ENCODE assay signal across 21 cellular contexts in the genomic region with DNA sequence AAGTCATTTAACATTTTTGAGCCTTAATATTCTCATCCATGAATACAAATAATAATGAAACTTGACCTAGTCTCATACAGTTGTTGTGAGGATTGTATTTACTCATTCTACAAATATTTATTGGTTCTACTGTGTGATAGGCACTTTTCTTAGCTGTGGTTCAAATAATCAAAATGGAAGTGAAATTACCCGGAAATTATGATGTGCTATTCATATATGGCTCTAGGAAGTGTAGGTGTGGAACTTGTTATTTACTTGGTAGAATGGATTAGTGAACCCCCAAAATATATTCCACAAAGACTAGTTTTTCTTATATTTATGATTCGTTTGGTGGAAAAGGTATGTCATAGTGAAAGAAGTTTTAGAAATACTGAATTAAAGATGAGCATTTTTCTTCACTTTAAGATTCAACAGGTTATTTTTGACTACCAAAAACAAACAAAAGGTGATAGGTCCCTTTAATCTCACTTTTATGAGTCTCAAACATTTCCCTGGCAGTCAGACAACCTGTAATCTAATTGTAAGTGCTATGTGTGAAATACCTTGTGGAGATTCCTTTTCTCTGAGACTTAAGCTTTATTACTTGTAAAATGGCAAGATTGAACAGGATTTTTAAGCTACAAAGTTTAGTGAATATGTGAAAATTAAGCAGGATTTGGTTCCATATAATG.
DNase-seq lines count a peak whose midpoint lies in the region; ATAC-seq lines count a peak whose summit lies in the region.
"Had no signal": no experiment of that assay in that cellular context is flagged by ENCODE, and none has a peak within 500 bp of the region (broad histone marks: within the 10 kb centered on the region; RNA-seq: fewer than 3 reads in every experiment).

No MANE protein-coding gene starts in this region.

- peaks cover 42% of the 10 kb centered on the region for H3K4me1 Mint-ChIP-seq in activated naive CD4-positive, alpha-beta T cell treated with anti-CD3 and anti-CD28 coated beads for 36 hours (ENCODE audit: low read depth)
- peaks cover 50% of the 10 kb centered on the region for H3K4me1 Mint-ChIP-seq in activated T-helper 1 cell treated with anti-CD3 and anti-CD28 coated beads, Interleukin-12 subunit alpha, Interleukin-12 subunit beta, Interleukin-2, Interleukin-4 antibody, amounts not matched to agents 30 ng/mL and 10 ng/mL and 1 ng/mL, durations not matched to agents 14 hours and 24 hours and 36 hours (ENCODE audit: low read depth)
- H3K4me1 Mint-ChIP-seq in stimulated activated naive CD8-positive, alpha-beta T cell treated with anti-CD3 and anti-CD28 coated beads, Interleukin-15, amount 100 ng/mL, for 72 hours, result peaks cover 37% of the 10 kb centered on the region

- no peaks in the 10 kb centered on the region for H3K9me3 Mint-ChIP-seq in activated naive CD4-positive, alpha-beta T cell treated with anti-CD3 and anti-CD28 coated beads for 36 hours
- peaks cover 9% of the 10 kb centered on the region for H3K9me3 Mint-ChIP-seq in activated T-helper 1 cell treated with anti-CD3 and anti-CD28 coated beads, Interleukin-12 subunit alpha, Interleukin-12 subunit beta, Interleukin-2, Interleukin-4 antibody, amounts not matched to agents 30 ng/mL and 10 ng/mL and 1 ng/mL, durations not matched to agents 14 hours and 24 hours and 36 hours
- peaks cover 0 to 5% of the 10 kb centered on the region in 2 donors for H3K9me3 Mint-ChIP-seq in stimulated activated naive CD8-positive, alpha-beta T cell treated with anti-CD3 and anti-CD28 coated beads, Interleukin-15, amount 100 ng/mL, for 72 hours

- H3K36me3 Mint-ChIP-seq in activated naive CD4-positive, alpha-beta T cell treated with anti-CD3 and anti-CD28 coated beads for 36 hours (ENCODE audit: low read depth), result peaks cover 25% of the 10 kb centered on the region
- peaks cover 25% of the 10 kb centered on the region for H3K36me3 Mint-ChIP-seq in activated T-helper 1 cell treated with anti-CD3 and anti-CD28 coated beads, Interleukin-12 subunit alpha, Interleukin-12 subunit beta, Interleukin-2, Interleukin-4 antibody, amounts not matched to agents 30 ng/mL and 10 ng/mL and 1 ng/mL, durations not matched to agents 14 hours and 24 hours and 36 hours (ENCODE audit: low read depth)

- CTCF ChIA-PET in activated naive CD4-positive, alpha-beta T cell treated with anti-CD3 and anti-CD28 coated beads for 36 hours (lab: Charles Lee), result interaction anchor here (0.5 to 1.4 kb wide), 2 partner anchors 8 to 567 kb away, joined by 3 read pairs; no protein-coding TSS in a partner anchor

- H3K27ac Mint-ChIP-seq in activated naive CD4-positive, alpha-beta T cell treated with anti-CD3 and anti-CD28 coated beads for 36 hours, result peak overlapping the region; percentile 79
- H3K27ac Mint-ChIP-seq in activated T-helper 1 cell treated with anti-CD3 and anti-CD28 coated beads, Interleukin-12 subunit alpha, Interleukin-12 subunit beta, Interleukin-2, Interleukin-4 antibody, amounts not matched to agents 30 ng/mL and 10 ng/mL and 1 ng/mL, durations not matched to agents 14 hours and 24 hours and 36 hours, result peak overlapping the region; percentile 90
- peak overlapping the region; percentile 42 to 93 for H3K27ac Mint-ChIP-seq in stimulated activated naive CD8-positive, alpha-beta T cell treated with anti-CD3 and anti-CD28 coated beads, Interleukin-15, amount 100 ng/mL, for 72 hours

- H3K27me3 Mint-ChIP-seq in activated naive CD4-positive, alpha-beta T cell treated with anti-CD3 and anti-CD28 coated beads for 36 hours (ENCODE audit: low read depth), result no peaks in the 10 kb centered on the region
- no peaks in the 10 kb centered on the region for H3K27me3 Mint-ChIP-seq in activated T-helper 1 cell treated with anti-CD3 and anti-CD28 coated beads, Interleukin-12 subunit alpha, Interleukin-12 subunit beta, Interleukin-2, Interleukin-4 antibody, amounts not matched to agents 30 ng/mL and 10 ng/mL and 1 ng/mL, durations not matched to agents 14 hours and 24 hours and 36 hours (ENCODE audit: insufficient read depth)
- no peaks in the 10 kb centered on the region for H3K27me3 Mint-ChIP-seq in stimulated activated naive CD8-positive, alpha-beta T cell treated with anti-CD3 and anti-CD28 coated beads, Interleukin-15, amount 100 ng/mL, for 72 hours
- H3K27me3 Mint-ChIP-seq: naive B cell had no signal

- no peak overlapping the region for H3K4me3 Mint-ChIP-seq in activated naive CD4-positive, alpha-beta T cell treated with anti-CD3 and anti-CD28 coated beads for 36 hours
- H3K4me3 Mint-ChIP-seq in activated T-helper 1 cell treated with anti-CD3 and anti-CD28 coated beads, Interleukin-12 subunit alpha, Interleukin-12 subunit beta, Interleukin-2, Interleukin-4 antibody, amounts not matched to agents 30 ng/mL and 10 ng/mL and 1 ng/mL, durations not matched to agents 14 hours and 24 hours and 36 hours, result peak overlapping the region; percentile 5
- H3K4me3 Mint-ChIP-seq in stimulated activated naive CD8-positive, alpha-beta T cell treated with anti-CD3 and anti-CD28 coated beads, Interleukin-15, amount 100 ng/mL, for 72 hours, result peak overlapping the region; percentile 3 to 54
- H3K4me3 Mint-ChIP-seq: naive B cell had no signal

- no peak for DNase-seq in activated naive CD4-positive, alpha-beta T cell treated with anti-CD3 and anti-CD28 coated beads for 36 hours
- DNase-seq in activated naive CD4-positive, alpha-beta T cell treated with Interleukin-2 at 50 U/mL for 16 hours, result no peak
- DNase-seq in activated T-helper 1 cell treated with anti-CD3 and anti-CD28 coated beads, Interleukin-12 subunit alpha, Interleukin-12 subunit beta, Interleukin-2, Interleukin-4 antibody, amounts not matched to agents 30 ng/mL and 10 ng/mL and 1 ng/mL, durations not matched to agents 14 hours and 24 hours and 36 hours (ENCODE audit: low spot score), result no peak
- DNase-seq in left colon, result no peak
- DNase-seq in stimulated activated naive CD8-positive, alpha-beta T cell treated with anti-CD3 and anti-CD28 coated beads, Interleukin-15, amount 100 ng/mL, for 72 hours, result no peak
- DNase-seq in A172 (ENCODE audit: low spot score), result no peak
- no peak for DNase-seq in DMS53 (lab: John Stamatoyannopoulos, UW)
- DNase-seq: activated CD4-positive, alpha-beta T cell treated with anti-CD3 and anti-CD28 coated beads, Interleukin-2, amount 50 U/mL, for 48 hours; brain microvascular endothelial cell; C1 segment of cervical spinal cord; Calu3; effector memory CD4-positive, alpha-beta T cell; foreskin keratinocyte; mesenchymal stem cell; naive B cell; NCI-H2081; NCI-H226; NCI-H82; SK-N-SH had no signal

- peak; percentile 72 for ATAC-seq in left colon
- ATAC-seq in stimulated activated naive CD8-positive, alpha-beta T cell treated with anti-CD3 and anti-CD28 coated beads, Interleukin-15, amount 100 ng/mL, for 72 hours, result peak; percentile 90
- no peak for ATAC-seq in HG02870 (IDR thresholded peaks at IDR 0.05; ENCODE audit: unreplicated experiment)
- ATAC-seq: esophagus mucosa, foreskin keratinocyte had no signal

- intact Hi-C loops in activated naive CD4-positive, alpha-beta T cell treated with anti-CD3 and anti-CD28 coated beads for 36 hours (cut with micrococcal nuclease), result loop anchor here (1.0 kb wide), 6 partner anchors 14 to 432 kb away; no protein-coding TSS in a partner anchor
- intact Hi-C loops in activated T-helper 1 cell treated with anti-CD3 and anti-CD28 coated beads, Interleukin-12 subunit alpha, Interleukin-12 subunit beta, Interleukin-2, Interleukin-4 antibody, amounts not matched to agents 30 ng/mL and 10 ng/mL and 1 ng/mL, durations not matched to agents 14 hours and 24 hours and 36 hours (cut with micrococcal nuclease), result loop anchor here (1.0 to 5.0 kb wide), 9 partner anchors 14 to 1460 kb away; no protein-coding TSS in a partner anchor
- intact Hi-C loops in left colon (cut with DNase I, micrococcal nuclease), result loop anchor here in 1 of 2 donors (10.0 kb wide), 1 partner anchor 427 kb away; no protein-coding TSS in a partner anchor
